21 cellular contexts compared by ENCODE assay signal in the genomic region with DNA sequence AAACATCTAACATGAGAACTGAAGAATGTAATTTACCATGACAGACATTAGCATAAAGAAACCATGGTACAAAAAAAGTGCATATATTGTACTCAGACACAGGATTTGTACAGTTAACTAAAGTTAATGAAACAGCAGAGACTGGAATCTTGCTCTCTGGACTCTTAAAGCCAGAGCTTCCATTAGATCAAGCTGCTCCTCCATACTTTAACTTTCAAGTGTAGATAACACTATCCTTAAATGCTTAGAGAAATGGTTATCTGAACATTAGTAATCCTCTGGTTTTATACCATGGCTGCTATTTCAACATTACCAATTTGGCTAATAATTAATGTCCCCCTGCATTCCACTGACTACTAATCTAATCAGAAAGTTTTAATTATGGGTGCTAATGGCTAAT. TPM values are rescaled to one million over a fixed set of nuclear protein-coding genes. Genes with fewer than 3 reads are reported as not detected.
DNase-seq lines count a peak whose midpoint lies in the region; ATAC-seq and TF ChIP-seq lines count a peak whose summit lies in the region.
"Had no signal": no experiment of that assay in that cellular context is flagged by ENCODE, and none has a peak within 500 bp of the region (broad histone marks: within the 10 kb centered on the region; RNA-seq: fewer than 3 reads in every experiment).

No MANE protein-coding gene starts in this region.

- peak overlapping the region; percentile 42 for H3K4me3 Mint-ChIP-seq in activated CD8-positive, alpha-beta memory T cell treated with anti-CD3 and anti-CD28 coated beads, Interleukin-2, amount 10 ng/mL, durations not matched to agents 7 days and 5 days
- H3K4me3 Mint-ChIP-seq in HFFc6 = peak overlapping the region; percentile 13
- H3K4me3 Mint-ChIP-seq in activated naive CD8-positive, alpha-beta T cell treated with anti-CD3 and anti-CD28 coated beads for 36 hours = no peak overlapping the region
- H3K4me3 Mint-ChIP-seq in neural progenitor cell = no peak overlapping the region
- H3K4me3 Mint-ChIP-seq: H9 had no signal

- TF ChIP-seq CTCF in HFFc6 (IDR thresholded peaks at IDR 0.05) (no peak), neural progenitor cell (IDR thresholded peaks at IDR 0.05) (no peak)

- H3K4me3 ChIP-seq in neural progenitor cell = no peak overlapping the region
- H3K4me3 ChIP-seq: left ventricle myocardium inferior, mucosa of descending colon had no signal

- H3K79me2 ChIP-seq in neural progenitor cell (ENCODE audit: low read depth) = peaks cover 85% of the 10 kb centered on the region

- H3K36me3 Mint-ChIP-seq in activated CD8-positive, alpha-beta memory T cell treated with anti-CD3 and anti-CD28 coated beads, Interleukin-2, amount 10 ng/mL, durations not matched to agents 7 days and 5 days = peaks cover 34% of the 10 kb centered on the region
- H3K36me3 Mint-ChIP-seq in HFFc6 (ENCODE audit: low read depth) = peaks cover 25% of the 10 kb centered on the region
- peaks cover 26% of the 10 kb centered on the region for H3K36me3 Mint-ChIP-seq in activated naive CD8-positive, alpha-beta T cell treated with anti-CD3 and anti-CD28 coated beads for 36 hours
- peaks cover 13% of the 10 kb centered on the region for H3K36me3 Mint-ChIP-seq in neural progenitor cell

- peaks cover 25% of the 10 kb centered on the region for H3K4me1 ChIP-seq in neural progenitor cell

- H2AFZ ChIP-seq in neural progenitor cell (replicated peaks) = no peak overlapping the region

- peaks cover 48% of the 10 kb centered on the region for H3K4me1 Mint-ChIP-seq in activated CD8-positive, alpha-beta memory T cell treated with anti-CD3 and anti-CD28 coated beads, Interleukin-2, amount 10 ng/mL, durations not matched to agents 7 days and 5 days
- H3K4me1 Mint-ChIP-seq in HFFc6 (ENCODE audit: low read depth) (peaks cover 45% of the 10 kb centered on the region), neural progenitor cell (peaks cover 29% of the 10 kb centered on the region)
- peaks cover 31% of the 10 kb centered on the region for H3K4me1 Mint-ChIP-seq in activated naive CD8-positive, alpha-beta T cell treated with anti-CD3 and anti-CD28 coated beads for 36 hours

- ATAC-seq in activated CD8-positive, alpha-beta memory T cell treated with anti-CD3 and anti-CD28 coated beads, Interleukin-2, amount 10 ng/mL, durations not matched to agents 7 days and 5 days = no peak
- ATAC-seq: mucosa of descending colon, sciatic nerve had no signal

- no peaks in the 10 kb centered on the region for H3K9me3 ChIP-seq in neural progenitor cell (ENCODE audit: low read depth)
- H3K9me3 ChIP-seq: left ventricle myocardium inferior, mucosa of descending colon had no signal

- peaks cover 22% of the 10 kb centered on the region for H3K36me3 ChIP-seq in neural progenitor cell

- H3K27ac ChIP-seq in neural progenitor cell = no peak overlapping the region
- H3K27ac ChIP-seq: left ventricle myocardium inferior had no signal

- no peak for DNase-seq in activated CD8-positive, alpha-beta memory T cell treated with anti-CD3 and anti-CD28 coated beads, Interleukin-2, amount 10 ng/mL, durations not matched to agents 7 days and 5 days
- DNase-seq in activated CD8-positive, alpha-beta memory T cell treated with anti-CD3 and anti-CD28 coated beads, Interleukin-2, amount 50 U/mL, for 48 hours = no peak
- no peak for DNase-seq in HFFc6
- DNase-seq in activated naive CD8-positive, alpha-beta T cell treated with anti-CD3 and anti-CD28 coated beads for 36 hours = no peak
- DNase-seq in neural progenitor cell (ENCODE audit: low spot score) = no peak
- DNase-seq in NCI-H187 (lab: John Stamatoyannopoulos, UW) = no peak
- no peak for DNase-seq in NOMO-1 treated with DMSO at 0.1 percent for 48 hours (lab: John Stamatoyannopoulos, UW; ENCODE audit: unreplicated experiment)
- DNase-seq in COR-L47 (lab: John Stamatoyannopoulos, UW) = no peak
- DNase-seq: activated CD4-positive, alpha-beta T cell treated with anti-CD3 and anti-CD28 coated beads for 1 hour; caudate nucleus; EL; H9; IMR-90; left ventricle myocardium inferior; mucosa of descending colon; NCI-H2081; NCI-H510A; SHP77; stimulated activated CD4-positive, alpha-beta T cell treated with anti-CD3 and anti-CD28 coated beads, Interleukin-1b, Interleukin-23, amount 100 ng/mL, for 48 hours; T-helper 9 cell had no signal

- peak overlapping the region; percentile 72 for H3K27ac Mint-ChIP-seq in activated CD8-positive, alpha-beta memory T cell treated with anti-CD3 and anti-CD28 coated beads, Interleukin-2, amount 10 ng/mL, durations not matched to agents 7 days and 5 days
- 0 out of 2 replicates have a peak overlapping the region, but pooled peaks have one; percentile 0 for H3K27ac Mint-ChIP-seq in HFFc6
- H3K27ac Mint-ChIP-seq in activated naive CD8-positive, alpha-beta T cell treated with anti-CD3 and anti-CD28 coated beads for 36 hours = peak overlapping the region; percentile 78
- no peak overlapping the region for H3K27ac Mint-ChIP-seq in neural progenitor cell

- H3F3A ChIP-seq in neural progenitor cell (ENCODE audit: low read depth) = no peaks in the 10 kb centered on the region

- peaks cover 68% of the 10 kb centered on the region for H4K20me1 ChIP-seq in neural progenitor cell (ENCODE audit: low read depth)

- H3K27me3 Mint-ChIP-seq in activated CD8-positive, alpha-beta memory T cell treated with anti-CD3 and anti-CD28 coated beads, Interleukin-2, amount 10 ng/mL, durations not matched to agents 7 days and 5 days = no peaks in the 10 kb centered on the region
- H3K27me3 Mint-ChIP-seq in HFFc6 (ENCODE audit: insufficient read depth) = peaks cover 4% of the 10 kb centered on the region
- no peaks in the 10 kb centered on the region for H3K27me3 Mint-ChIP-seq in activated naive CD8-positive, alpha-beta T cell treated with anti-CD3 and anti-CD28 coated beads for 36 hours
- no peaks in the 10 kb centered on the region for H3K27me3 Mint-ChIP-seq in neural progenitor cell (ENCODE audit: insufficient read depth, low read depth)

- H3K9ac ChIP-seq in neural progenitor cell = no peak overlapping the region

- peak overlapping the region; percentile 4 for H3K4me2 ChIP-seq in neural progenitor cell

- CTCF ChIA-PET in activated CD8-positive, alpha-beta memory T cell treated with anti-CD3 and anti-CD28 coated beads, Interleukin-2, amount 10 ng/mL, durations not matched to agents 7 days and 5 days (lab: Charles Lee) = interaction anchor here (1.0 to 1.7 kb wide), 3 partner anchors 22 to 92 kb away, joined by 3 to 4 read pairs (median 4); no protein-coding TSS in a partner anchor

- no peaks in the 10 kb centered on the region for H3K27me3 ChIP-seq in neural progenitor cell

- H3K9me3 Mint-ChIP-seq in activated CD8-positive, alpha-beta memory T cell treated with anti-CD3 and anti-CD28 coated beads, Interleukin-2, amount 10 ng/mL, durations not matched to agents 7 days and 5 days (ENCODE audit: low read depth) = no peaks in the 10 kb centered on the region
- H3K9me3 Mint-ChIP-seq in HFFc6 (no peaks in the 10 kb centered on the region), neural progenitor cell (no peaks in the 10 kb centered on the region)
- H3K9me3 Mint-ChIP-seq in activated naive CD8-positive, alpha-beta T cell treated with anti-CD3 and anti-CD28 coated beads for 36 hours = no peaks in the 10 kb centered on the region
- H3K9me3 Mint-ChIP-seq: H9 had no signal

RNA-seq across cellular contexts. Expression of a gene that starts 3.1 kb away (rescaled TPM):
- total RNA-seq in activated CD8-positive, alpha-beta memory T cell treated with anti-CD3 and anti-CD28 coated beads, Interleukin-2, amount 10 ng/mL, durations not matched to agents 7 days and 5 days = 100 to 1,000 TPM; 242 to 279 TPM
- 100 to 1,000 TPM; 114 to 150 (median 138) TPM for total RNA-seq in HFFc6 (2021; fragmentation: NEBNext Ultra II Directional; extraction: Animal tissue kit (Norgen Biotek cat#: 25700))
- total RNA-seq in activated naive CD8-positive, alpha-beta T cell treated with anti-CD3 and anti-CD28 coated beads for 36 hours = 100 to 1,000 TPM; 319 to 323 TPM
- 165 and 256 TPM in 2 replicates for total RNA-seq in neural progenitor cell (ENCODE audit: low replicate concordance)

RNA-seq across cellular contexts. Expression of a gene that starts 3.3 kb away (rescaled TPM):
- 10 to 100 TPM; 41.9 to 63.1 TPM for total RNA-seq in activated CD8-positive, alpha-beta memory T cell treated with anti-CD3 and anti-CD28 coated beads, Interleukin-2, amount 10 ng/mL, durations not matched to agents 7 days and 5 days
- 10 to 100 TPM; 62.8 to 77.0 (median 74.3) TPM for total RNA-seq in HFFc6 (2021; fragmentation: NEBNext Ultra II Directional; extraction: Animal tissue kit (Norgen Biotek cat#: 25700))
- total RNA-seq in activated naive CD8-positive, alpha-beta T cell treated with anti-CD3 and anti-CD28 coated beads for 36 hours = 10 to 100 TPM; 76.6 to 78.5 TPM
- total RNA-seq in neural progenitor cell (ENCODE audit: low replicate concordance) = 65.8 and 73.4 TPM in 2 replicates

RNA-seq across cellular contexts. Expression of a gene that starts 22.7 kb away (rescaled TPM):
- 10 to 100 TPM; 48.9 to 54.2 TPM for total RNA-seq in activated CD8-positive, alpha-beta memory T cell treated with anti-CD3 and anti-CD28 coated beads, Interleukin-2, amount 10 ng/mL, durations not matched to agents 7 days and 5 days
- total RNA-seq in HFFc6 (2021; fragmentation: NEBNext Ultra II Directional; extraction: Animal tissue kit (Norgen Biotek cat#: 25700)) = 100 to 1,000 TPM; 104 to 117 (median 112) TPM
- total RNA-seq in activated naive CD8-positive, alpha-beta T cell treated with anti-CD3 and anti-CD28 coated beads for 36 hours = 10 to 100 TPM; 45.0 to 45.1 TPM
- 38.7 and 51.3 TPM in 2 replicates for total RNA-seq in neural progenitor cell (ENCODE audit: low replicate concordance)

Comparison
In these comparisons a context has a peak if more than half of its experiments do, and no peak if none do; other contexts are left out.
1. H3K4me3 Mint-ChIP-seq: peak in activated CD8-positive, alpha-beta memory T cell treated with anti-CD3 and anti-CD28 coated beads, Interleukin-2, amount 10 ng/mL, durations not matched to agents 7 days and 5 days (single experiment) and HFFc6 (single experiment); none in activated naive CD8-positive, alpha-beta T cell treated with anti-CD3 and anti-CD28 coated beads for 36 hours (single experiment) and neural progenitor cell (single experiment).